ENCODE assay signal across 8 cellular contexts in the genomic region with DNA sequence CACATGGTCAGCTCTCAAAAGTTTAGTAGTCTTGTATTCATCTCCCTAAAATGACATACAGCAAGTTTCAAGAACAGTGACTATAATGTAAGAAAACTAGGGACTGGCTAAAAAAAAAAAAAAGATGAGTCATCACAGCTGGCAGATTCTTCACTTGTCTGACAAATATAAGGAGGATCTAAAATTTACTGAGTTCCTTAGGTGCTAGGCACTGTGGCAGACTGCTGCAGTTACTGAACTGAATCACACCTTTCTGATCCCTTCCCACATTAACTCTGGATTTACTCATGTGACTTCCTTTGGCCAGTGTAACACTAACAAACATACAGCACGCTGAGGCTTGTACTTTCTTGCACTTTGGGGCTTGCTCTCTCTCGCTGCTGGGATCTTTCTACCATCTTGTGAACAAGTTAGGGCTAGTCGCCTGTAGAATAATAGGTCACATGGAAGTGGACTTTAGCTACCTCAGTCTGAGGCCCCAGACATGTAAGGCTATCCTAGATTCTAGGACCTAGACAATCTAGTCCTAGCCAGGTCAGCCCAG. TPM values are rescaled to one million over a fixed set of nuclear protein-coding genes. Genes with fewer than 3 reads are reported as not detected.
DNase-seq lines count a peak whose midpoint lies in the region; ATAC-seq and TF ChIP-seq lines count a peak whose summit lies in the region.

No MANE protein-coding gene starts in this region.

- H3K27ac ChIP-seq in AG04450 (ENCODE audit: low read depth, low read length), result peak overlapping the region; percentile 43
- peak overlapping the region; percentile 24; the same call in 1 of the 2 replicates for H3K27ac ChIP-seq in SJSA1
- peak overlapping the region; percentile 88 for H3K27ac ChIP-seq in epithelial cell of prostate
- H3K27ac ChIP-seq in prostate gland, result no peak overlapping the region

- POLR2A ChIA-PET in AG04450 (lab: Yijun Ruan, JAX), result no interaction called here

- 22% methylated on average over 3 of the region's 3 CpGs for WGBS in prostate gland

- CTCF ChIA-PET in AG04450 (lab: Charles Lee), result no interaction called here

- TF ChIP-seq CTCF in AG04450 (IDR thresholded peaks at IDR 0.05; ENCODE audit: low read depth, low read length) (no peak), prostate gland (IDR thresholded peaks at IDR 0.05) (no peak)

- intact Hi-C loops in prostate gland (cut with DNase I), result no loop called here

- TF ChIP-seq POLR2A in prostate gland (IDR thresholded peaks at IDR 0.05), result no peak

- H3K4me3 ChIP-seq in AG04450 (ENCODE audit: low read depth, low read length) (no peak overlapping the region), SJSA1 (no peak overlapping the region), prostate gland (no peak overlapping the region)

- H3K27me3 ChIP-seq in AG04450 (ENCODE audit: control insufficient read depth, insufficient read depth, low read length) (no peaks in the 10 kb centered on the region), SJSA1 (replicated peaks) (no peaks in the 10 kb centered on the region), prostate gland (replicated peaks; ENCODE audit: insufficient read depth) (no peaks in the 10 kb centered on the region)

- peak; percentile 13 for DNase-seq in AG04450 (ENCODE audit: low read depth, low spot score)
- DNase-seq in SJSA1 (ENCODE audit: low read depth in 1 of 2, low spot score in 2 of 2), result peak in 1 of 2 experiments; percentile 42
- DNase-seq in epithelial cell of prostate (ENCODE audit: low read depth, low spot score), result peak; percentile 91
- peak; percentile 16 for DNase-seq in prostate gland (ENCODE audit: low spot score)
- DNase-seq in NCI-H2107 (lab: John Stamatoyannopoulos, UW), result no peak

- H3K9me3 ChIP-seq in AG04450 (ENCODE audit: control insufficient read depth, insufficient read depth, low read length) (peaks cover 2% of the 10 kb centered on the region; the same call in 1 of the 2 replicates), SJSA1 (replicated peaks) (no peaks in the 10 kb centered on the region), prostate gland (no peaks in the 10 kb centered on the region)

- H3K36me3 ChIP-seq in SJSA1 (peaks cover 18% of the 10 kb centered on the region), prostate gland (no peaks in the 10 kb centered on the region)

- ATAC-seq in GM19351 (IDR thresholded peaks at IDR 0.05; ENCODE audit: unreplicated experiment) (peak; percentile 59), HG03039 (IDR thresholded peaks at IDR 0.05; ENCODE audit: unreplicated experiment) (no peak), GM19035 (IDR thresholded peaks at IDR 0.05; ENCODE audit: unreplicated experiment) (no peak)

- H3K4me1 ChIP-seq in SJSA1 (replicated peaks) (peaks cover 10% of the 10 kb centered on the region), prostate gland (replicated peaks) (no peaks in the 10 kb centered on the region)

RNA-seq across cellular contexts. Expression of gene BAZ1A, which starts 32.1 kb away (rescaled TPM):
- 22.6 and 31.5 TPM in 2 replicates for polyA plus RNA-seq in AG04450 (2011; rRNA removed)
- polyA minus RNA-seq in AG04450 (2011; rRNA and poly(A)+ RNA removed), result 12.4 and 22.4 TPM in 2 replicates
- total RNA-seq in SJSA1 (2014; rRNA removed; shearing (Covaris generic)), result 34.3 and 38.5 TPM in 2 replicates
- total RNA-seq in prostate gland, result 10 to 100 TPM; 25.3 to 31.5 TPM

Comparison
In these comparisons a context has a peak if more than half of its experiments do, and no peak if none do; other contexts are left out.
1. H3K27ac ChIP-seq: peak in AG04450 (single experiment), SJSA1 (single experiment) and epithelial cell of prostate (single experiment); none in prostate gland (0 of 2).